9 cellular contexts compared by ENCODE assay signal in genomic region chr1:151832318-151832984, GRCh38. TPM values are rescaled to one million over a fixed set of nuclear protein-coding genes. Genes with fewer than 3 reads are reported as not detected.
A peak's percentile ranks its signal among the peaks of the same experiment; 100 is the strongest.
DNase-seq lines count a peak whose midpoint lies in the region; ATAC-seq and TF ChIP-seq lines count a peak whose summit lies in the region.
"Had no signal": no experiment of that assay in that cellular context is flagged by ENCODE, and none has a peak within 500 bp of the region (broad histone marks: within the 10 kb centered on the region; RNA-seq: fewer than 3 reads in every experiment).

No MANE protein-coding gene starts in this region.

- H2AFZ ChIP-seq in GM23338 = no peak overlapping the region

- DNase-seq in DMS79 treated with DMSO at 0.1 percent for 48 hours (lab: John Stamatoyannopoulos, UW) (peak; percentile 95), NCI-H446 (lab: John Stamatoyannopoulos, UW) (peak; percentile 31 to 85), fibroblast of gingiva (ENCODE audit: low read depth) (peak; percentile 81), prostate gland (ENCODE audit: low spot score) (peak; percentile 98), tibial nerve (ENCODE audit: low spot score in 2 of 2) (no peak), GM23338 (ENCODE audit: low spot score) (no peak)

- H3K79me2 ChIP-seq in GM23338 (replicated peaks; ENCODE audit: insufficient read depth) = no peaks in the 10 kb centered on the region

- H3K9me3 ChIP-seq in prostate gland = no peaks in the 10 kb centered on the region
- no peaks in the 10 kb centered on the region for H3K9me3 ChIP-seq in tibial nerve

- WGBS in prostate gland = 32% methylated on average over 10 of the region's 10 CpGs
- WGBS in tibial nerve, 2 donors = 63 to 64% methylated on average over 10 of the region's 10 CpGs

- peak overlapping the region in 1 of 2 donors; percentile 3 for H3K4me3 ChIP-seq in prostate gland
- no peak overlapping the region for H3K4me3 ChIP-seq in tibial nerve
- no peak overlapping the region for H3K4me3 ChIP-seq in GM23338

- H3K27me3 ChIP-seq in prostate gland (replicated peaks; ENCODE audit: insufficient read depth) (no peaks in the 10 kb centered on the region), tibial nerve (peaks cover 0 to 7% of the 10 kb centered on the region in 2 donors), GM23338 (ENCODE audit: insufficient read depth) (peaks cover 8% of the 10 kb centered on the region)

- H3K4me2 ChIP-seq in GM23338 = no peak overlapping the region

- TF ChIP-seq CTCF in prostate gland (IDR thresholded peaks at IDR 0.05) (no peak), tibial nerve (IDR thresholded peaks at IDR 0.05) (no peak), GM23338 (conservative IDR thresholded peaks at IDR 0.05; ENCODE audit: low read depth in 2 of 2) (no peak)

- H3K27ac ChIP-seq in prostate gland = peak overlapping the region; percentile 89 to 90
- no peak overlapping the region for H3K27ac ChIP-seq in tibial nerve
- H3K27ac ChIP-seq in GM23338 (ENCODE audit: low read depth) = no peak overlapping the region

- TF ChIP-seq POLR2A in prostate gland (IDR thresholded peaks at IDR 0.05) (no peak), tibial nerve (IDR thresholded peaks at IDR 0.05) (no peak)

- no peak overlapping the region for H3K4me3 Mint-ChIP-seq in GM23338

- no peaks in the 10 kb centered on the region for H3K9me2 ChIP-seq in GM23338 (ENCODE audit: insufficient read depth)

- peaks cover 27% of the 10 kb centered on the region for H3K4me1 ChIP-seq in prostate gland (replicated peaks)
- peaks cover 0 to 18% (median 0%) of the 10 kb centered on the region in 4 donors for H3K4me1 ChIP-seq in tibial nerve
- H3K4me1 ChIP-seq in GM23338 (ENCODE audit: insufficient read depth) = peaks cover 37% of the 10 kb centered on the region

- H3K36me3 Mint-ChIP-seq in GM23338 (ENCODE audit: low read depth) = no peaks in the 10 kb centered on the region; the same call in 2 of the 3 replicates

- no peaks in the 10 kb centered on the region; the same call in 1 of the 2 replicates for H3F3A ChIP-seq in GM23338 (replicated peaks; ENCODE audit: low read depth)

- TF ChIP-seq EP300 in tibial nerve (IDR thresholded peaks at IDR 0.05) = no peak

- peaks cover 49% of the 10 kb centered on the region for H3K4me1 Mint-ChIP-seq in GM23338

- no peaks in the 10 kb centered on the region for H4K20me1 ChIP-seq in GM23338 (replicated peaks; ENCODE audit: insufficient read depth)

- H3K27me3 Mint-ChIP-seq in GM23338 (ENCODE audit: insufficient read depth, low read depth, poor library complexity) = peaks cover 21% of the 10 kb centered on the region

- ATAC-seq in HG02623 (IDR thresholded peaks at IDR 0.05; ENCODE audit: unreplicated experiment) = no peak
- no peak for ATAC-seq in GM21367 (IDR thresholded peaks at IDR 0.05; ENCODE audit: unreplicated experiment)
- ATAC-seq in GM23338 = no peak

- intact Hi-C loops in prostate gland (cut with DNase I) = no loop called here

- H3K36me3 ChIP-seq in prostate gland (no peaks in the 10 kb centered on the region), tibial nerve (no peaks in the 10 kb centered on the region), GM23338 (ENCODE audit: insufficient read depth) (no peaks in the 10 kb centered on the region)

- H3K9me3 Mint-ChIP-seq in GM23338 = peaks cover 4% of the 10 kb centered on the region; the same call in 1 of the 3 replicates

- no peak overlapping the region for H3K27ac Mint-ChIP-seq in GM23338

TF ChIP-seq in GM23338, 12 proteins besides CTCF, POLR2A, EP300 and RAD21:
- no peak for TF ChIP-seq STAT1 (IDR thresholded peaks at IDR 0.05; ENCODE audit: unreplicated experiment)

RNA-seq across cellular contexts. Expression of gene RORC, which starts 0.8 kb away (rescaled TPM):
- total RNA-seq in prostate gland (10 to 100 TPM; 51.8 to 73.2 TPM), tibial nerve (under 1 TPM in 2 of 4 donors, not detected in 2; 0.21 to 0.90 TPM)
- 0.97 and 1.6 TPM in 2 replicates for total RNA-seq in GM23338 (2014; rRNA removed; shearing (Covaris generic))
- polyA plus RNA-seq in GM23338 (2016; fragmentation: Nextera tagmentation; extraction: Ambion mirVana) = 0.26 and 0.29 TPM in 2 replicates
- total RNA-seq: pulmonary artery endothelial cell had no signal

RNA-seq across cellular contexts. Expression of gene C2CD4D, which starts 7.2 kb away (rescaled TPM):
- total RNA-seq in prostate gland (1 to 10 TPM; 2.0 to 2.8 TPM), tibial nerve (1 to 10 TPM in 2 of 4 donors, not detected in 2; 2.2 to 3.9 TPM)
- 0.35 TPM in 1 of 2 replicates, not detected in the other for total RNA-seq in GM23338 (2014; rRNA removed; shearing (Covaris generic))
- 0.82 and 0.92 TPM in 2 replicates for polyA plus RNA-seq in GM23338 (2016; fragmentation: Nextera tagmentation; extraction: Ambion mirVana)

RNA-seq across cellular contexts. Expression of gene THEM5, which starts 21.1 kb away (rescaled TPM):
- total RNA-seq in prostate gland (not detected), tibial nerve (not detected)
- not detected in 2 replicates for total RNA-seq in GM23338 (2014; rRNA removed; shearing (Covaris generic))
- polyA plus RNA-seq in GM23338 (2016; fragmentation: Nextera tagmentation; extraction: Ambion mirVana) = 0.38 TPM in 1 of 2 replicates, not detected in the other
- total RNA-seq: pulmonary artery endothelial cell had no signal

RNA-seq across cellular contexts. Expression of gene LINGO4, which starts 27.2 kb away (rescaled TPM):
- 1 to 10 TPM in 1 of 2 donors, under 1 TPM in 1; 0.59 to 2.3 TPM for total RNA-seq in prostate gland
- total RNA-seq in tibial nerve = not detected
- total RNA-seq in GM23338 (2014; rRNA removed; shearing (Covaris generic)) = not detected in 2 replicates
- not detected in 2 replicates for polyA plus RNA-seq in GM23338 (2016; fragmentation: Nextera tagmentation; extraction: Ambion mirVana)
- total RNA-seq: pulmonary artery endothelial cell had no signal

RNA-seq across cellular contexts. Expression of gene TDRKH, which starts 42.2 kb away (rescaled TPM):
- total RNA-seq in prostate gland (10 to 100 TPM; 21.1 to 25.0 TPM), tibial nerve (1 to 10 TPM; 2.2 to 8.0 (median 7.0) TPM)
- 19.6 and 25.6 TPM in 2 replicates for total RNA-seq in GM23338 (2014; rRNA removed; shearing (Covaris generic))
- 8.9 and 10.2 TPM in 2 replicates for polyA plus RNA-seq in GM23338 (2016; fragmentation: Nextera tagmentation; extraction: Ambion mirVana)

Comparison
In these comparisons a context has a peak if more than half of its experiments do, and no peak if none do; other contexts are left out.
1. DNase-seq: peak in DMS79 treated with DMSO at 0.1 percent for 48 hours (single experiment), NCI-H446 (2 of 2), fibroblast of gingiva (single experiment) and prostate gland (single experiment); none in tibial nerve (0 of 2) and GM23338 (single experiment).
2. H3K27ac ChIP-seq: peak in prostate gland (2 of 2); none in tibial nerve (0 of 4) and GM23338 (single experiment).
3. RNA of gene RORC, which starts 0.8 kb away (total RNA-seq): 51.8 to 73.2 TPM in prostate gland; 0.97 to 1.6 TPM in GM23338 and 0.21 to 0.90 TPM in tibial nerve; every median in the first group is over 10 times any median in the second.